In the genomic region with DNA sequence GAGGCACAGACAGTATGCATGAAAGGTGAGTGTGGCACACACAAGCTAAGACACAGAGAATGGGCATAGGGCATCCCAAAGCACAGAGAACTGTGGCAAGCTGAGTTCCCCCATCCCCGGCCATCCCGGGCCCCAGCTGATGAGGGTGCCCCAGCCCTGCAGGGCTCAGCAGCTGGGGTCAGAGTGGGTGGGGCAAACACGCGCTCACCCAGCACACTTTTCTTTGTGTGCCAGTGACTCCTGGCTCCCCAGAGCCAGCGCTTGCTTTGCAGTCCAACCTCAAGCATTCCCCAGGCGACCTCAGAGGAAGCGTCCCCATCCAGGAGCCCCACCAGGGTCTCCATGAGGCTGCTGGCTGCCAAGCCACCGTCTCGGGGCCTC, we compare ENCODE assay signal across 18 cellular contexts. TPM values are rescaled to one million over a fixed set of nuclear protein-coding genes. Genes with fewer than 3 reads are reported as not detected.
DNase-seq lines count a peak whose midpoint lies in the region; ATAC-seq, FAIRE-seq and TF ChIP-seq lines count a peak whose summit lies in the region.
"Had no signal": no experiment of that assay in that cellular context is flagged by ENCODE, and none has a peak within 500 bp of the region (broad histone marks: within the 10 kb centered on the region; RNA-seq: fewer than 3 reads in every experiment).

No MANE protein-coding gene starts in this region.

- H3K9me3 Mint-ChIP-seq in activated CD8-positive, alpha-beta T cell treated with anti-CD3 and anti-CD28 coated beads, Interleukin-2, amount 10 ng/mL, durations not matched to agents 7 days and 5 days (ENCODE audit: insufficient read depth), result no peaks in the 10 kb centered on the region
- no peaks in the 10 kb centered on the region for H3K9me3 Mint-ChIP-seq in activated CD8-positive, alpha-beta T cell treated with anti-CD3 and anti-CD28 coated beads for 36 hours
- H3K9me3 Mint-ChIP-seq: activated naive CD8-positive, alpha-beta T cell treated with anti-CD3 and anti-CD28 coated beads, Interleukin-2, amount 10 ng/mL, durations not matched to agents 7 days and 5 days; nephron; stimulated activated naive CD8-positive, alpha-beta T cell treated with anti-CD3 and anti-CD28 coated beads, Interleukin-15, Interleukin-2, amounts not matched to agents 100 ng/mL and 50 ng/mL, for 24 hours had no signal

- peaks cover 4% of the 10 kb centered on the region for H3K27me3 Mint-ChIP-seq in activated CD8-positive, alpha-beta T cell treated with anti-CD3 and anti-CD28 coated beads, Interleukin-2, amount 10 ng/mL, durations not matched to agents 7 days and 5 days (ENCODE audit: low read depth)
- H3K27me3 Mint-ChIP-seq in activated CD8-positive, alpha-beta T cell treated with anti-CD3 and anti-CD28 coated beads for 36 hours, result no peaks in the 10 kb centered on the region

- BruUV-seq in HepG2 (replicated peaks; lab: Mats Ljungman, UMichigan), result no TSS peak

- H3K4me1 Mint-ChIP-seq in activated CD8-positive, alpha-beta T cell treated with anti-CD3 and anti-CD28 coated beads, Interleukin-2, amount 10 ng/mL, durations not matched to agents 7 days and 5 days (ENCODE audit: low read depth), result no peaks in the 10 kb centered on the region
- no peaks in the 10 kb centered on the region for H3K4me1 Mint-ChIP-seq in activated CD8-positive, alpha-beta T cell treated with anti-CD3 and anti-CD28 coated beads for 36 hours (ENCODE audit: low read depth)

- no peak overlapping the region for H2AFZ ChIP-seq in HepG2 (ENCODE audit: low read length)

- no peaks in the 10 kb centered on the region for H4K20me1 ChIP-seq in HepG2 (ENCODE audit: insufficient read depth, low read length)

- WGBS in HepG2 (ENCODE audit: low lambda C conversion rate), result no CpG with 5 or more reads among the region's 9 CpGs
- WGBS in tibial nerve, 2 donors, result 25 to 29% methylated on average over 7 to 9 of the region's 9 CpGs
- 55% methylated on average over 7 of the region's 9 CpGs for WGBS in prostate gland

- no peak for TF ChIP-seq RAD21 in HepG2 (CRISPR knock-in tag; IDR thresholded peaks at IDR 0.05)

- POLR2A ChIA-PET in activated CD8-positive, alpha-beta T cell treated with anti-CD3 and anti-CD28 coated beads, Interleukin-2, amount 10 ng/mL, durations not matched to agents 7 days and 5 days (lab: Charles Lee), result no interaction called here
- POLR2A ChIA-PET in activated CD8-positive, alpha-beta T cell treated with anti-CD3 and anti-CD28 coated beads for 36 hours (lab: Charles Lee), result interaction anchor here (1.2 kb wide), 1 partner anchor 123 kb away, joined by 3 read pairs; no protein-coding TSS in a partner anchor
- POLR2A ChIA-PET in HepG2 (lab: Yijun Ruan, JAX), result interaction anchor here (5.1 kb wide), 1 partner anchor 139 kb away, joined by 25 read pairs; no protein-coding TSS in a partner anchor

- CTCF ChIA-PET in activated CD8-positive, alpha-beta T cell treated with anti-CD3 and anti-CD28 coated beads, Interleukin-2, amount 10 ng/mL, durations not matched to agents 7 days and 5 days (lab: Charles Lee), result interaction anchor here (5.7 to 8.5 kb wide), 2 partner anchors 137 to 177 kb away, joined by 67 to 311 read pairs; no protein-coding TSS in a partner anchor
- CTCF ChIA-PET in activated CD8-positive, alpha-beta T cell treated with anti-CD3 and anti-CD28 coated beads for 36 hours (lab: Charles Lee), result interaction anchor here (0.7 to 7.8 kb wide), 5 partner anchors 7 to 176 kb away, joined by 3 to 336 read pairs (median 22); no protein-coding TSS in a partner anchor
- CTCF ChIA-PET in HepG2 (lab: Yijun Ruan, JAX; ENCODE audit: low intra/inter-chr PET ratio, low total read pairs), result interaction anchor here (1.2 to 4.2 kb wide), 3 partner anchors 137 to 187 kb away, joined by 3 to 44 read pairs (median 37); no protein-coding TSS in a partner anchor

- H3K36me3 Mint-ChIP-seq in activated CD8-positive, alpha-beta T cell treated with anti-CD3 and anti-CD28 coated beads, Interleukin-2, amount 10 ng/mL, durations not matched to agents 7 days and 5 days (ENCODE audit: low read depth), result no peaks in the 10 kb centered on the region
- no peaks in the 10 kb centered on the region for H3K36me3 Mint-ChIP-seq in activated CD8-positive, alpha-beta T cell treated with anti-CD3 and anti-CD28 coated beads for 36 hours (ENCODE audit: low read depth)
- H3K36me3 Mint-ChIP-seq: activated naive CD8-positive, alpha-beta T cell treated with anti-CD3 and anti-CD28 coated beads, Interleukin-2, amount 10 ng/mL, durations not matched to agents 7 days and 5 days had no signal

- no peak overlapping the region for H3K27ac Mint-ChIP-seq in activated CD8-positive, alpha-beta T cell treated with anti-CD3 and anti-CD28 coated beads, Interleukin-2, amount 10 ng/mL, durations not matched to agents 7 days and 5 days
- H3K27ac Mint-ChIP-seq in activated CD8-positive, alpha-beta T cell treated with anti-CD3 and anti-CD28 coated beads for 36 hours, result no peak overlapping the region
- H3K27ac Mint-ChIP-seq: activated naive CD8-positive, alpha-beta T cell treated with anti-CD3 and anti-CD28 coated beads, Interleukin-2, amount 10 ng/mL, durations not matched to agents 7 days and 5 days; stimulated activated naive CD8-positive, alpha-beta T cell treated with anti-CD3 and anti-CD28 coated beads, Interleukin-15, Interleukin-2, amounts not matched to agents 100 ng/mL and 50 ng/mL, for 24 hours had no signal

- no peaks in the 10 kb centered on the region for H3K36me3 ChIP-seq in WERI-Rb-1
- H3K36me3 ChIP-seq in HepG2 (replicated peaks in 1 of 2; ENCODE audit: control insufficient read depth in 1 of 2, insufficient read depth in 2 of 2, low read length in 2 of 2), result no peaks in the 10 kb centered on the region
- no peaks in the 10 kb centered on the region for H3K36me3 ChIP-seq in tibial nerve
- H3K36me3 ChIP-seq in prostate gland, result no peaks in the 10 kb centered on the region
- H3K36me3 ChIP-seq: esophagus muscularis mucosa, HAP-1 had no signal

- no peak for FAIRE-seq in HepG2 (lab: Jason Lieb, UNC)

- H3K4me3 ChIP-seq in WERI-Rb-1 (ENCODE audit: low read depth, low read length), result no peak overlapping the region
- peak overlapping the region in 1 of 3 experiments; percentile 1; a peak in 1 of 6 replicates for H3K4me3 ChIP-seq in HepG2 (replicated peaks in 1 of 3; ENCODE audit: insufficient read depth in 1 of 3, low read depth in 2 of 3, low read length in 3 of 3)
- H3K4me3 ChIP-seq in tibial nerve, result no peak overlapping the region
- H3K4me3 ChIP-seq in prostate gland, result no peak overlapping the region
- H3K4me3 ChIP-seq: esophagus muscularis mucosa, HAP-1, SK-N-MC had no signal

- H3K27me3 ChIP-seq in WERI-Rb-1 (ENCODE audit: insufficient read depth, low read depth, severe bottlenecking) (peaks cover 100% of the 10 kb centered on the region), HepG2 (ENCODE audit: control insufficient read depth in 1 of 2, insufficient read depth in 2 of 2, low read length in 2 of 2) (peaks cover 0 to 6% of the 10 kb centered on the region in 2 experiments; a peak in 2 of 5 replicates), tibial nerve (no peaks in the 10 kb centered on the region), prostate gland (replicated peaks; ENCODE audit: insufficient read depth) (peaks cover 5% of the 10 kb centered on the region)

- H3K4me1 ChIP-seq in HepG2 (ENCODE audit: insufficient read depth, low read length) (peaks cover 97% of the 10 kb centered on the region), tibial nerve (peaks cover 0 to 79% (median 41%) of the 10 kb centered on the region in 4 donors), prostate gland (replicated peaks) (peaks cover 10% of the 10 kb centered on the region)
- H3K4me1 ChIP-seq: HAP-1 had no signal

- peak; percentile 18 for DNase-seq in activated CD8-positive, alpha-beta T cell treated with anti-CD3 and anti-CD28 coated beads, Interleukin-2, amount 10 ng/mL, durations not matched to agents 7 days and 5 days
- DNase-seq in activated CD8-positive, alpha-beta T cell treated with anti-CD3 and anti-CD28 coated beads for 36 hours, result no peak
- DNase-seq in WERI-Rb-1 (peak; percentile 3), HepG2 (ENCODE audit: low spot score) (no peak), tibial nerve (ENCODE audit: low spot score in 2 of 2) (no peak), medulla oblongata (ENCODE audit: extremely low spot score) (no peak), prostate gland (ENCODE audit: low spot score) (no peak)
- DNase-seq: cortex of kidney had no signal

- peak overlapping the region; percentile 65 for H3K4me2 ChIP-seq in HepG2 (ENCODE audit: low read depth, low read length)

- H3K4me3 Mint-ChIP-seq in activated CD8-positive, alpha-beta T cell treated with anti-CD3 and anti-CD28 coated beads, Interleukin-2, amount 10 ng/mL, durations not matched to agents 7 days and 5 days, result no peak overlapping the region
- H3K4me3 Mint-ChIP-seq in activated CD8-positive, alpha-beta T cell treated with anti-CD3 and anti-CD28 coated beads for 36 hours, result no peak overlapping the region
- H3K4me3 Mint-ChIP-seq: activated naive CD8-positive, alpha-beta T cell treated with anti-CD3 and anti-CD28 coated beads, Interleukin-2, amount 10 ng/mL, durations not matched to agents 7 days and 5 days; stimulated activated naive CD8-positive, alpha-beta T cell treated with anti-CD3 and anti-CD28 coated beads, Interleukin-15, Interleukin-2, amounts not matched to agents 100 ng/mL and 50 ng/mL, for 24 hours had no signal

- intact Hi-C loops in activated CD8-positive, alpha-beta T cell treated with anti-CD3 and anti-CD28 coated beads for 36 hours (cut with micrococcal nuclease), result no loop called here
- intact Hi-C loops in HepG2 (cut with micrococcal nuclease; ENCODE audit: unreplicated experiment) (loop anchor here (2.0 to 5.0 kb wide), 2 partner anchors 123 to 177 kb away; no protein-coding TSS in a partner anchor), prostate gland (cut with DNase I) (no loop called here)

- H3K9ac ChIP-seq in HepG2 (ENCODE audit: insufficient read depth, low read depth, low read length), result 0 out of 2 replicates have a peak overlapping the region, but pooled peaks have one; percentile 27

- in situ Hi-C loops in HepG2 (cut with HindIII; ENCODE audit: extremely low pct_ligation_motif_present, low pct_unique_long_range_greater_than_20kb), result loop anchor here (5.0 kb wide), 2 partner anchors 133 to 173 kb away; a partner anchor contains a TSS

- no peak for TF ChIP-seq CTCF in activated CD8-positive, alpha-beta T cell treated with anti-CD3 and anti-CD28 coated beads for 36 hours (IDR thresholded peaks at IDR 0.05)
- no peak for TF ChIP-seq CTCF in WERI-Rb-1 (IDR thresholded peaks at IDR 0.05; ENCODE audit: low read depth, low read length)
- no peak for TF ChIP-seq CTCF in HepG2 (CRISPR knock-in tag; IDR thresholded peaks at IDR 0.05)
- TF ChIP-seq CTCF in tibial nerve (IDR thresholded peaks at IDR 0.05), result no peak
- TF ChIP-seq CTCF in prostate gland (IDR thresholded peaks at IDR 0.05), result no peak

- no peaks in the 10 kb centered on the region for H3K79me2 ChIP-seq in HepG2 (ENCODE audit: insufficient read depth, low read length)

- no peak for ATAC-seq in activated CD8-positive, alpha-beta T cell treated with anti-CD3 and anti-CD28 coated beads, Interleukin-2, amount 10 ng/mL, durations not matched to agents 7 days and 5 days
- ATAC-seq in activated CD8-positive, alpha-beta T cell treated with anti-CD3 and anti-CD28 coated beads for 36 hours, result no peak
- ATAC-seq in HepG2, result no peak
- ATAC-seq in HG02798 (IDR thresholded peaks at IDR 0.05; ENCODE audit: poor library complexity, unreplicated experiment), result no peak
- ATAC-seq: activated CD4-positive, CD25-positive, alpha-beta regulatory T cell treated with anti-CD3 and anti-CD28 coated beads, Interleukin-2, amount 50 U/mL, for 24 hours; sciatic nerve had no signal

- TF ChIP-seq EP300 in HepG2 (IDR thresholded peaks at IDR 0.05; ENCODE audit: low read depth in 2 of 2, low read length in 2 of 2) (no peak), HepG2 (CRISPR knock-in tag; IDR thresholded peaks at IDR 0.05; ENCODE audit: borderline replicate concordance) (no peak), tibial nerve (IDR thresholded peaks at IDR 0.05) (no peak)

- TF ChIP-seq POLR2A in HepG2 (IDR thresholded peaks at IDR 0.05; ENCODE audit: insufficient read depth in 1 of 2, low read depth in 2 of 2, low read length in 2 of 2) (no peak), tibial nerve (IDR thresholded peaks at IDR 0.05) (no peak), prostate gland (IDR thresholded peaks at IDR 0.05) (no peak)

- H3K27ac ChIP-seq in WERI-Rb-1 (no peak overlapping the region), HepG2 (ENCODE audit: extremely low read length, insufficient read depth, low read length) (peak overlapping the region; percentile 64), tibial nerve (peak overlapping the region in 3 of 4 donors; percentile 58 to 91 (median 78)), prostate gland (peak overlapping the region in 1 of 2 donors; percentile 47)
- H3K27ac ChIP-seq: esophagus muscularis mucosa, SK-N-MC had no signal

- no peaks in the 10 kb centered on the region for H3K9me3 ChIP-seq in WERI-Rb-1 (ENCODE audit: severe bottlenecking)
- H3K9me3 ChIP-seq in HepG2 (ENCODE audit: low read length), result no peaks in the 10 kb centered on the region
- no peaks in the 10 kb centered on the region for H3K9me3 ChIP-seq in tibial nerve
- no peaks in the 10 kb centered on the region for H3K9me3 ChIP-seq in prostate gland
- H3K9me3 ChIP-seq: esophagus muscularis mucosa, HAP-1 had no signal

RNA-seq across cellular contexts. Expression of a gene that starts 4.7 kb away (rescaled TPM):
- total RNA-seq in activated CD8-positive, alpha-beta T cell treated with anti-CD3 and anti-CD28 coated beads, Interleukin-2, amount 10 ng/mL, durations not matched to agents 7 days and 5 days, result not detected
- not detected for total RNA-seq in activated CD8-positive, alpha-beta T cell treated with anti-CD3 and anti-CD28 coated beads for 36 hours
- total RNA-seq in HepG2 (2016; rRNA removed; fragmentation: Illumina TruSeq; extraction: Trizol) (0.60 TPM in 1 of 2 replicates, not detected in the other), tibial nerve (1 to 10 TPM in 2 of 4 donors, under 1 TPM in 1, not detected in 1; 0.39 to 4.2 (median 1.0) TPM), prostate gland (1 to 10 TPM; 1.7 to 4.1 TPM)
- not detected in 2 replicates for total RNA-seq in HepG2 (2016; cell fraction: cytosol; rRNA removed; fragmentation: Illumina TruSeq; extraction: Trizol; ENCODE audit: low read depth)
- total RNA-seq in HepG2 (2016; cell fraction: insoluble cytoplasmic fraction; rRNA removed; fragmentation: Illumina TruSeq; extraction: Trizol), result 0.19 TPM in 1 of 2 replicates, not detected in the other
- 0.12 and 0.24 TPM in 2 replicates for total RNA-seq in HepG2 (2016; cell fraction: membrane; rRNA removed; fragmentation: Illumina TruSeq; extraction: Trizol)
- total RNA-seq in HepG2 (2016; cell fraction: nucleus; rRNA removed; fragmentation: Illumina TruSeq; extraction: Trizol), result 0.38 and 1.4 TPM in 2 replicates
- 2.1 and 2.3 TPM in 2 replicates for polyA plus RNA-seq in HepG2 (2011; rRNA removed)
- 0.23 and 0.67 TPM in 2 replicates for polyA plus RNA-seq in HepG2 (2011; cell fraction: cytosol; rRNA removed)
- polyA plus RNA-seq in HepG2 (2011; cell fraction: nucleus; rRNA removed), result 64.9 and 87.5 TPM in 2 replicates
- 0.56 and 1.3 TPM in 2 replicates for polyA plus RNA-seq in HepG2 (2012)
- not detected in 2 replicates for polyA plus RNA-seq in HepG2 (2016; cell fraction: cytosol; fragmentation: Illumina TruSeq; extraction: Trizol; ENCODE audit: low read depth)
- polyA plus RNA-seq in HepG2 (2016; cell fraction: insoluble cytoplasmic fraction; fragmentation: Illumina TruSeq; extraction: Trizol; ENCODE audit: low read depth), result not detected in 2 replicates
- polyA plus RNA-seq in HepG2 (2016; cell fraction: membrane; fragmentation: Illumina TruSeq; extraction: Trizol; ENCODE audit: low read depth), result not detected in 2 replicates
- 1.7 and 2.2 TPM in 2 replicates for polyA plus RNA-seq in HepG2 (2016; cell fraction: nucleus; fragmentation: Illumina TruSeq; extraction: Trizol; ENCODE audit: insufficient read depth, low read depth)
- polyA minus RNA-seq in HepG2 (2011; rRNA and poly(A)+ RNA removed; ENCODE audit: low replicate concordance), result 0.28 TPM in 1 of 2 replicates, not detected in the other
- polyA minus RNA-seq in HepG2 (2011; cell fraction: cytosol; rRNA and poly(A)+ RNA removed), result 0.62 TPM in 1 of 2 replicates, not detected in the other
- polyA minus RNA-seq in HepG2 (2011; cell fraction: nucleus; rRNA and poly(A)+ RNA removed), result 2.9 and 3.7 TPM in 2 replicates
- total RNA-seq: A673; activated naive CD8-positive, alpha-beta T cell treated with anti-CD3 and anti-CD28 coated beads, Interleukin-2, amount 10 ng/mL, durations not matched to agents 7 days and 5 days; esophagus muscularis mucosa had no signal

RNA-seq across cellular contexts. Expression of a gene that starts 8.7 kb away (rescaled TPM):
- total RNA-seq in activated CD8-positive, alpha-beta T cell treated with anti-CD3 and anti-CD28 coated beads, Interleukin-2, amount 10 ng/mL, durations not matched to agents 7 days and 5 days, result under 1 TPM in 1 of 2 experiments, not detected in 1; 0.50 TPM
- total RNA-seq in activated CD8-positive, alpha-beta T cell treated with anti-CD3 and anti-CD28 coated beads for 36 hours, result under 1 TPM in 1 of 2 experiments, not detected in 1; 0.92 TPM
- total RNA-seq in HepG2 (2016; rRNA removed; fragmentation: Illumina TruSeq; extraction: Trizol) (7.2 and 8.5 TPM in 2 replicates), tibial nerve (not detected), prostate gland (1 to 10 TPM in 1 of 2 donors, not detected in 1; 5.5 TPM)
- total RNA-seq in HepG2 (2016; cell fraction: cytosol; rRNA removed; fragmentation: Illumina TruSeq; extraction: Trizol; ENCODE audit: low read depth), result 4.6 and 5.0 TPM in 2 replicates
- total RNA-seq in HepG2 (2016; cell fraction: insoluble cytoplasmic fraction; rRNA removed; fragmentation: Illumina TruSeq; extraction: Trizol), result 6.9 and 7.7 TPM in 2 replicates
- 5.9 and 6.3 TPM in 2 replicates for total RNA-seq in HepG2 (2016; cell fraction: membrane; rRNA removed; fragmentation: Illumina TruSeq; extraction: Trizol)
- 2.2 and 3.4 TPM in 2 replicates for total RNA-seq in HepG2 (2016; cell fraction: nucleus; rRNA removed; fragmentation: Illumina TruSeq; extraction: Trizol)
- 12.0 and 21.2 TPM in 2 replicates for polyA plus RNA-seq in HepG2 (2011; rRNA removed)
- 19.5 and 30.5 TPM in 2 replicates for polyA plus RNA-seq in HepG2 (2011; cell fraction: cytosol; rRNA removed)
- 47.5 and 50.6 TPM in 2 replicates for polyA plus RNA-seq in HepG2 (2011; cell fraction: nucleus; rRNA removed)
- polyA plus RNA-seq in HepG2 (2012), result 52.9 and 67.0 TPM in 2 replicates
- 7.5 and 8.0 TPM in 2 replicates for polyA plus RNA-seq in HepG2 (2016; cell fraction: cytosol; fragmentation: Illumina TruSeq; extraction: Trizol; ENCODE audit: low read depth)
- polyA plus RNA-seq in HepG2 (2016; cell fraction: insoluble cytoplasmic fraction; fragmentation: Illumina TruSeq; extraction: Trizol; ENCODE audit: low read depth), result 6.6 and 8.3 TPM in 2 replicates
- polyA plus RNA-seq in HepG2 (2016; cell fraction: membrane; fragmentation: Illumina TruSeq; extraction: Trizol; ENCODE audit: low read depth), result 4.0 and 6.2 TPM in 2 replicates
- 5.3 and 9.8 TPM in 2 replicates for polyA plus RNA-seq in HepG2 (2016; cell fraction: nucleus; fragmentation: Illumina TruSeq; extraction: Trizol; ENCODE audit: insufficient read depth, low read depth)
- 2.8 TPM in 1 of 2 replicates, not detected in the other for polyA minus RNA-seq in HepG2 (2011; rRNA and poly(A)+ RNA removed; ENCODE audit: low replicate concordance)
- polyA minus RNA-seq in HepG2 (2011; cell fraction: cytosol; rRNA and poly(A)+ RNA removed), result 3.9 and 4.6 TPM in 2 replicates
- polyA minus RNA-seq in HepG2 (2011; cell fraction: nucleus; rRNA and poly(A)+ RNA removed), result 2.6 and 3.2 TPM in 2 replicates
- total RNA-seq: A673, sciatic nerve had no signal

RNA-seq across cellular contexts. Expression of a gene that starts 22.8 kb away (rescaled TPM):
- 100 to 1,000 TPM; 463 to 477 TPM for total RNA-seq in activated CD8-positive, alpha-beta T cell treated with anti-CD3 and anti-CD28 coated beads, Interleukin-2, amount 10 ng/mL, durations not matched to agents 7 days and 5 days
- total RNA-seq in activated CD8-positive, alpha-beta T cell treated with anti-CD3 and anti-CD28 coated beads for 36 hours, result 100 to 1,000 TPM; 247 to 251 TPM
- 0.29 and 1.00 TPM in 2 replicates for total RNA-seq in HepG2 (2016; rRNA removed; fragmentation: Illumina TruSeq; extraction: Trizol)
- 0.35 and 2.3 TPM in 2 replicates for total RNA-seq in HepG2 (2016; cell fraction: cytosol; rRNA removed; fragmentation: Illumina TruSeq; extraction: Trizol; ENCODE audit: low read depth)
- 0.65 and 1.00 TPM in 2 replicates for total RNA-seq in HepG2 (2016; cell fraction: insoluble cytoplasmic fraction; rRNA removed; fragmentation: Illumina TruSeq; extraction: Trizol)
- total RNA-seq in HepG2 (2016; cell fraction: membrane; rRNA removed; fragmentation: Illumina TruSeq; extraction: Trizol), result 1.00 and 1.5 TPM in 2 replicates
- total RNA-seq in HepG2 (2016; cell fraction: nucleus; rRNA removed; fragmentation: Illumina TruSeq; extraction: Trizol), result not detected in 2 replicates
- polyA plus RNA-seq in HepG2 (2011; rRNA removed), result 0.59 and 1.5 TPM in 2 replicates
- polyA plus RNA-seq in HepG2 (2011; cell fraction: cytosol; rRNA removed), result 0.87 and 0.93 TPM in 2 replicates
- 1.4 and 10.9 TPM in 2 replicates for polyA plus RNA-seq in HepG2 (2011; cell fraction: nucleus; rRNA removed)
- 0.93 and 1.1 TPM in 2 replicates for polyA plus RNA-seq in HepG2 (2012)
- polyA plus RNA-seq in HepG2 (2016; cell fraction: cytosol; fragmentation: Illumina TruSeq; extraction: Trizol; ENCODE audit: low read depth), result 0.59 and 1.5 TPM in 2 replicates
- 0.38 and 0.45 TPM in 2 replicates for polyA plus RNA-seq in HepG2 (2016; cell fraction: insoluble cytoplasmic fraction; fragmentation: Illumina TruSeq; extraction: Trizol; ENCODE audit: low read depth)
- polyA plus RNA-seq in HepG2 (2016; cell fraction: membrane; fragmentation: Illumina TruSeq; extraction: Trizol; ENCODE audit: low read depth), result 0.73 and 1.2 TPM in 2 replicates
- 0.79 and 0.90 TPM in 2 replicates for polyA plus RNA-seq in HepG2 (2016; cell fraction: nucleus; fragmentation: Illumina TruSeq; extraction: Trizol; ENCODE audit: insufficient read depth, low read depth)
- polyA minus RNA-seq in HepG2 (2011; rRNA and poly(A)+ RNA removed; ENCODE audit: low replicate concordance), result 0.28 and 0.60 TPM in 2 replicates
- polyA minus RNA-seq in HepG2 (2011; cell fraction: cytosol; rRNA and poly(A)+ RNA removed), result 0.59 and 0.70 TPM in 2 replicates
- not detected in 2 replicates for polyA minus RNA-seq in HepG2 (2011; cell fraction: nucleus; rRNA and poly(A)+ RNA removed)
- total RNA-seq in tibial nerve, result 10 to 100 TPM; 36.9 to 69.0 (median 50.2) TPM
- total RNA-seq in prostate gland, result 10 to 100 TPM in 1 of 2 donors, 1 to 10 TPM in 1; 6.7 to 11.6 TPM
- total RNA-seq: A673 had no signal

Comparison
In these comparisons a context has a peak if more than half of its experiments do, and no peak if none do; other contexts are left out.
1. DNase-seq: peak in activated CD8-positive, alpha-beta T cell treated with anti-CD3 and anti-CD28 coated beads, Interleukin-2, amount 10 ng/mL, durations not matched to agents 7 days and 5 days (single experiment) and WERI-Rb-1 (single experiment); none in activated CD8-positive, alpha-beta T cell treated with anti-CD3 and anti-CD28 coated beads for 36 hours (single experiment), HepG2 (single experiment), tibial nerve (0 of 2), medulla oblongata (single experiment) and prostate gland (single experiment).